ENCODE assay signal across 21 cellular contexts in genomic region chr3:181976526-181976925, GRCh38.
A peak's percentile ranks its signal among the peaks of the same experiment; 100 is the strongest.
DNase-seq lines count a peak whose midpoint lies in the region; TF ChIP-seq lines count a peak whose summit lies in the region.
"Had no signal": no experiment of that assay in that cellular context is flagged by ENCODE, and none has a peak within 500 bp of the region (broad histone marks: within the 10 kb centered on the region; RNA-seq: fewer than 3 reads in every experiment).

No MANE protein-coding gene starts in this region.

- no peak overlapping the region for H3K4me2 ChIP-seq in mammary epithelial cell (ENCODE audit: insufficient read depth, low read depth, low read length)
- H3K4me2 ChIP-seq: A549; BLaER1 treated with 17β-estradiol and CSF1 and Interleukin-3, amounts not matched to agents 10 nM and 100 nM had no signal

- H3K79me2 ChIP-seq in mammary epithelial cell (ENCODE audit: insufficient read depth, low read length) = no peaks in the 10 kb centered on the region

- TF ChIP-seq CTCF in mammary epithelial cell (conservative IDR thresholded peaks at IDR 0.05 in 1 of 2, IDR thresholded peaks at IDR 0.05 in 1 of 2; ENCODE audit: extremely low read depth in 1 of 2, insufficient read depth in 1 of 2, low read depth in 1 of 2, low read length in 2 of 2) (no peak), MCF 10A (IDR thresholded peaks at IDR 0.05; ENCODE audit: unreplicated experiment) (no peak)

- in situ Hi-C loops in mammary epithelial cell (cut with MboI; ENCODE audit: low sequenced_read_pairs in 2 of 2) = no loop called here

- no peaks in the 10 kb centered on the region for H3K36me3 ChIP-seq in mammary epithelial cell (ENCODE audit: insufficient read depth, low read length)
- H3K36me3 ChIP-seq: BLaER1 treated with 17β-estradiol and CSF1 and Interleukin-3, amounts not matched to agents 10 nM and 100 nM had no signal

- dilution Hi-C loops in mammary epithelial cell (cut with HindIII; ENCODE audit: low sequenced_read_pairs) = no loop called here

- H3K4me1 ChIP-seq in mammary epithelial cell (ENCODE audit: insufficient read depth, low read length) = peaks cover 16% of the 10 kb centered on the region
- H3K4me1 ChIP-seq: A549; BLaER1 treated with 17β-estradiol and CSF1 and Interleukin-3, amounts not matched to agents 10 nM and 100 nM had no signal

- DNase-seq in mammary epithelial cell = peak; percentile 2
- DNase-seq in MCF 10A (ENCODE audit: unreplicated experiment) = no peak
- DNase-seq in kidney tubule cell (ENCODE audit: low spot score) = peak; percentile 55
- no peak for DNase-seq in COR-L47 (lab: John Stamatoyannopoulos, UW)
- DNase-seq in occipital lobe (lab: John Stamatoyannopoulos, UW) = no peak
- DNase-seq: AML-193; CD4-positive, alpha-beta T cell; CD8-positive, alpha-beta T cell; DMS 273 treated with DMSO at 0.1 percent for 48 hours; DMS153; DMS53; DMS79; DND-41; EL; GDM1 had no signal

- H3K27ac ChIP-seq in mammary epithelial cell (ENCODE audit: insufficient read depth, low read depth, low read length) = no peak overlapping the region
- H3K27ac ChIP-seq: 22Rv1; A549; BLaER1 treated with 17β-estradiol and CSF1 and Interleukin-3, amounts not matched to agents 10 nM and 100 nM; C4-2B had no signal

- no peaks in the 10 kb centered on the region for H3K27me3 ChIP-seq in mammary epithelial cell (ENCODE audit: insufficient read depth, low read length)
- H3K27me3 ChIP-seq: BLaER1 treated with 17β-estradiol and CSF1 and Interleukin-3, amounts not matched to agents 10 nM and 100 nM had no signal

- H3K27me3 Mint-ChIP-seq in MCF 10A (ENCODE audit: insufficient read depth, unreplicated experiment) = no peaks in the 10 kb centered on the region
- H3K27me3 Mint-ChIP-seq: CD4-positive, alpha-beta T cell had no signal

- H3K4me3 Mint-ChIP-seq in MCF 10A (ENCODE audit: unreplicated experiment) = no peak overlapping the region
- H3K4me3 Mint-ChIP-seq: B cell; CD4-positive, alpha-beta T cell; CD8-positive, alpha-beta T cell had no signal

- H3K4me3 ChIP-seq in mammary epithelial cell (replicated peaks in 1 of 3; ENCODE audit: insufficient read depth in 1 of 3, low read depth in 2 of 3, low read length in 3 of 3) = no peak overlapping the region
- H3K4me3 ChIP-seq: A549; BLaER1 treated with 17β-estradiol and CSF1 and Interleukin-3, amounts not matched to agents 10 nM and 100 nM; GM12878 had no signal

- no peaks in the 10 kb centered on the region for H3K36me3 Mint-ChIP-seq in MCF 10A (ENCODE audit: insufficient read depth, unreplicated experiment)
- H3K36me3 Mint-ChIP-seq: CD8-positive, alpha-beta T cell had no signal

- H4K20me1 ChIP-seq in mammary epithelial cell (ENCODE audit: insufficient read depth, low read length) = no peaks in the 10 kb centered on the region
- H4K20me1 ChIP-seq: BLaER1 treated with 17β-estradiol and CSF1 and Interleukin-3, amounts not matched to agents 10 nM and 100 nM had no signal

- no peak overlapping the region for H3K27ac Mint-ChIP-seq in MCF 10A (ENCODE audit: low read depth, unreplicated experiment)
- H3K27ac Mint-ChIP-seq: B cell; CD4-positive, alpha-beta T cell; CD8-positive, alpha-beta T cell had no signal

- H2AFZ ChIP-seq in mammary epithelial cell (ENCODE audit: low read depth, low read length) = no peak overlapping the region

- POLR2A ChIA-PET in MCF 10A (lab: Yijun Ruan, JAX) = no interaction called here

- no peak overlapping the region for H3K9ac ChIP-seq in mammary epithelial cell (ENCODE audit: insufficient read depth, low read length)
- H3K9ac ChIP-seq: BLaER1 treated with 17β-estradiol and CSF1 and Interleukin-3, amounts not matched to agents 10 nM and 100 nM had no signal

- BruUV-seq in mammary epithelial cell (replicated peaks; lab: Mats Ljungman, UMichigan) (no TSS peak), MCF 10A (replicated peaks; lab: Mats Ljungman, UMichigan) (no TSS peak)

- 100% methylated on average over 1 of the region's 1 CpG for WGBS in mammary epithelial cell (ENCODE audit: low coverage, missing lambda C conversion rate)

- H3K9me3 ChIP-seq in mammary epithelial cell (replicated peaks; ENCODE audit: insufficient read depth, low read length) = no peaks in the 10 kb centered on the region
- H3K9me3 ChIP-seq: A549; BLaER1 treated with 17β-estradiol and CSF1 and Interleukin-3, amounts not matched to agents 10 nM and 100 nM had no signal

- CTCF ChIA-PET in mammary epithelial cell (lab: Charles Lee; ENCODE audit: low non-redundant PET) = no interaction called here
- CTCF ChIA-PET in MCF 10A (lab: Yijun Ruan, JAX) = interaction anchor here (0.6 kb wide), 1 partner anchor 122 kb away, joined by 3 read pairs; no protein-coding TSS in a partner anchor

- no peaks in the 10 kb centered on the region for H3K9me3 Mint-ChIP-seq in MCF 10A (ENCODE audit: unreplicated experiment)
- H3K9me3 Mint-ChIP-seq: CD8-positive, alpha-beta T cell had no signal

- intact Hi-C loops in mammary epithelial cell (cut with micrococcal nuclease) (no loop called here), MCF 10A (cut with micrococcal nuclease) (no loop called here)

- peaks cover 17% of the 10 kb centered on the region for H3K4me1 Mint-ChIP-seq in MCF 10A (ENCODE audit: insufficient read depth, unreplicated experiment)
- H3K4me1 Mint-ChIP-seq: B cell had no signal

Comparison
In these comparisons a context has a peak if more than half of its experiments do, and no peak if none do; other contexts are left out.
1. DNase-seq: peak in mammary epithelial cell (single experiment) and kidney tubule cell (single experiment); none in MCF 10A (single experiment), COR-L47 (single experiment) and occipital lobe (single experiment).